In genomic region chr2:7685342-7686015, GRCh38 we compare ENCODE assay signal across 21 cellular contexts.
DNase-seq lines count a peak whose midpoint lies in the region; ATAC-seq, FAIRE-seq and TF ChIP-seq lines count a peak whose summit lies in the region.
"Had no signal": no experiment of that assay in that cellular context is flagged by ENCODE, and none has a peak within 500 bp of the region (broad histone marks: within the 10 kb centered on the region; RNA-seq: fewer than 3 reads in every experiment).

No MANE protein-coding gene starts in this region.

- H3K4me1 ChIP-seq in left ventricle myocardium inferior: no peaks in the 10 kb centered on the region
- H3K4me1 ChIP-seq: ascending aorta, gastrocnemius medialis, right atrium auricular region, testis had no signal

- H3K27ac Mint-ChIP-seq in progenitor cell of endocrine pancreas (peak overlapping the region; percentile 76), T-cell (no peak overlapping the region)
- H3K27ac Mint-ChIP-seq: T-helper 17 cell had no signal

- peak; percentile 60 for DNase-seq in EL
- DNase-seq in RPMI7951 (ENCODE audit: low read depth): peak; percentile 31
- DNase-seq in fibroblast of gingiva (ENCODE audit: low read depth): peak; percentile 12
- no peak for DNase-seq in progenitor cell of endocrine pancreas (ENCODE audit: low spot score, unreplicated experiment)
- no peak for DNase-seq in GM12891 (ENCODE audit: insufficient read length, low spot score)
- DNase-seq in left ventricle myocardium inferior: no peak
- no peak for DNase-seq in NCI-H345 (lab: John Stamatoyannopoulos, UW)
- no peak for DNase-seq in T-cell
- DNase-seq: activated effector memory CD4-positive, alpha-beta T cell treated with anti-CD3 and anti-CD28 coated beads, Interleukin-2, amount 50 U/mL, for 16 hours; CD4-positive, alpha-beta memory T cell; gastrocnemius medialis; GF-D8; NCI-H1417; nephron progenitor cell; NK-92 treated with Interleukin-12 subunit alpha and Interleukin-12 subunit beta, amount 100 ng/mL, for 24 hours; stimulated activated CD4-positive, alpha-beta T cell treated with anti-CD3 and anti-CD28 coated beads, Interleukin-2, amount 100 ng/mL, for 48 hours; T-helper 17 cell; testis had no signal

- ATAC-seq in T-cell (replicated peaks in 1 of 4): no peak
- ATAC-seq: gastrocnemius medialis, T-helper 17 cell had no signal

- H3K9me3 Mint-ChIP-seq in progenitor cell of endocrine pancreas (ENCODE audit: low read depth) (peaks cover 4% of the 10 kb centered on the region), T-cell (peaks cover 0 to 4% (median 0%) of the 10 kb centered on the region in 3 donors)
- H3K9me3 Mint-ChIP-seq: CD4-positive, alpha-beta memory T cell; nephron progenitor cell had no signal

- H3K4me3 ChIP-seq in left ventricle myocardium inferior: no peak overlapping the region
- H3K4me3 ChIP-seq: ascending aorta, gastrocnemius medialis, right atrium auricular region, testis had no signal

- H3K4me3 Mint-ChIP-seq in progenitor cell of endocrine pancreas (ENCODE audit: low read depth) (no peak overlapping the region), T-cell (no peak overlapping the region)
- H3K4me3 Mint-ChIP-seq: nephron progenitor cell, T-helper 17 cell had no signal

- H3K27me3 Mint-ChIP-seq in progenitor cell of endocrine pancreas: no peaks in the 10 kb centered on the region
- H3K27me3 Mint-ChIP-seq in T-cell: no peaks in the 10 kb centered on the region
- H3K27me3 Mint-ChIP-seq: CD4-positive, alpha-beta memory T cell; T-helper 17 cell had no signal

- H3K9me3 ChIP-seq in left ventricle myocardium inferior (replicated peaks): no peaks in the 10 kb centered on the region
- H3K9me3 ChIP-seq: ascending aorta, gastrocnemius medialis, right atrium auricular region, testis had no signal

- intact Hi-C loops in left ventricle myocardium inferior (cut with micrococcal nuclease): no loop called here

- TF ChIP-seq POLR2A in GM12891 (IDR thresholded peaks at IDR 0.05; ENCODE audit: low read depth, low read length): no peak

- H3K4me1 Mint-ChIP-seq in progenitor cell of endocrine pancreas (ENCODE audit: low read depth) (peaks cover 28% of the 10 kb centered on the region), T-cell (no peaks in the 10 kb centered on the region)
- H3K4me1 Mint-ChIP-seq: CD4-positive, alpha-beta memory T cell; T-helper 17 cell had no signal

- CTCF ChIA-PET in T-cell (lab: Charles Lee): no interaction called here

- POLR2A ChIA-PET in T-cell (lab: Charles Lee): no interaction called here

- no peaks in the 10 kb centered on the region for H3K36me3 Mint-ChIP-seq in progenitor cell of endocrine pancreas (ENCODE audit: insufficient read depth)
- no peaks in the 10 kb centered on the region for H3K36me3 Mint-ChIP-seq in T-cell
- H3K36me3 Mint-ChIP-seq: CD4-positive, alpha-beta memory T cell had no signal

- no peaks in the 10 kb centered on the region for H3K36me3 ChIP-seq in left ventricle myocardium inferior
- H3K36me3 ChIP-seq: ascending aorta, gastrocnemius medialis, right atrium auricular region had no signal

- H3K27me3 ChIP-seq in left ventricle myocardium inferior (ENCODE audit: low read depth): no peaks in the 10 kb centered on the region
- H3K27me3 ChIP-seq: ascending aorta, gastrocnemius medialis, right atrium auricular region, testis had no signal

- H3K27ac ChIP-seq in left ventricle myocardium inferior (replicated peaks): no peak overlapping the region
- H3K27ac ChIP-seq: ascending aorta, gastrocnemius medialis, KMS-11, right atrium auricular region, testis had no signal

- FAIRE-seq in GM12891 (lab: Jason Lieb, UNC): no peak

- TF ChIP-seq CTCF in progenitor cell of endocrine pancreas (IDR thresholded peaks at IDR 0.05; ENCODE audit: unreplicated experiment): no peak
- no peak for TF ChIP-seq CTCF in left ventricle myocardium inferior (IDR thresholded peaks at IDR 0.05; ENCODE audit: borderline replicate concordance)

TF ChIP-seq in GM12891, 5 proteins besides CTCF, POLR2A, EP300 and RAD21:
- TF ChIP-seq POLR2AphosphoS5 (IDR thresholded peaks at IDR 0.05; ENCODE audit: low read depth, low read length) (no peak), POU2F2 (IDR thresholded peaks at IDR 0.05; ENCODE audit: low read depth, low read length) (no peak), SPI1 (IDR thresholded peaks at IDR 0.05; ENCODE audit: low read depth, low read length) (no peak), TAF1 (IDR thresholded peaks at IDR 0.05; ENCODE audit: low read depth, low read length) (no peak), PAX5 (IDR thresholded peaks at IDR 0.05; ENCODE audit: insufficient read depth, low read length, severe bottlenecking) (no peak)
TF ChIP-seq in GM12891: peak in this region for 0.

Comparison
In these comparisons a context has a peak if more than half of its experiments do, and no peak if none do; other contexts are left out.
1. DNase-seq: peak in EL (single experiment), RPMI7951 (single experiment) and fibroblast of gingiva (single experiment); none in progenitor cell of endocrine pancreas (single experiment), GM12891 (single experiment), left ventricle myocardium inferior (single experiment), NCI-H345 (single experiment) and T-cell (0 of 34).